22 cellular contexts compared by ENCODE assay signal in the genomic region with DNA sequence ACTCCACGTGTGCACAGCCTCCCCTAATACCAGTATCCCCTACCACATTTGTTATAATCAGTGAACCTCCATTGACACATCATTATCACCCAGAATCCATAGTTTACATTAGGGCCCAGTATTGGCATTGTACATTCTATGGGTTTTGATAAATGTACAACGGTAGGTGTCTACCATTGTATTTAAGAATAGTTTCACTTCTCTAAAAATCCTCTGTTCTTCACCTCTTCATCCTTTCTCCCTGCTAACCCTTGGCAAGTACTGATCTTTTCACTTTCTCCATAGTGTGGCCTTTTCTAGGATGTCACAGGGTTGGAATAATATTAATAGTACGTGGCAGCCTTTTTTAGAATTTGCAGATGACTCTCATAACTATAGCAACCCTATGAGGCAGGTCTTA.
"Had no signal": no experiment of that assay in that cellular context is flagged by ENCODE, and none has a peak within 500 bp of the region (broad histone marks: within the 10 kb centered on the region; RNA-seq: fewer than 3 reads in every experiment).

No MANE protein-coding gene starts in this region.

- ATAC-seq: K562, Panc1, PC-3, SK-N-SH treated with all-trans-retinoic acid at 6 μM for 48 hours, T-helper 17 cell had no signal

- H3K9me3 ChIP-seq: SJCRH30 had no signal

- DNase-seq: NCI-H1092, NCI-H1105 treated with DMSO at 0.1 percent for 48 hours, NCI-H1417 treated with DMSO at 0.1 percent for 48 hours, NCI-H146, NCI-H1694 treated with DMSO at 0.1 percent for 48 hours, NCI-H1930, NCI-H2081, NCI-H2107, NCI-H2227 treated with DMSO at 0.1 percent for 48 hours, NCI-H524, NCI-H526 treated with DMSO at 0.1 percent for 48 hours, NCI-H748 treated with DMSO at 0.1 percent for 48 hours, PC-3, SJCRH30, T-helper 1 cell, T-helper 17 cell had no signal

- H3K27me3 ChIP-seq: SJCRH30 had no signal

- H3K27ac ChIP-seq: HL-60, KMS-11, RWPE1, SJCRH30 had no signal

- H3K4me1 ChIP-seq: SJCRH30 had no signal

- H3K36me3 ChIP-seq: SJCRH30 had no signal

- H3K4me3 ChIP-seq: K562, SJCRH30 had no signal
